25 cellular contexts compared by ENCODE assay signal in genomic region chr6:37254881-37255280, GRCh38. TPM values are rescaled to one million over a fixed set of nuclear protein-coding genes. Genes with fewer than 3 reads are reported as not detected.
"Had no signal": no experiment of that assay in that cellular context is flagged by ENCODE, and none has a peak within 500 bp of the region (broad histone marks: within the 10 kb centered on the region; RNA-seq: fewer than 3 reads in every experiment).

No MANE protein-coding gene starts in this region.

- H3K27me3 ChIP-seq: ascending aorta, body of pancreas, SJSA1 had no signal

- H3K27ac Mint-ChIP-seq: activated B cell treated with CpG ODN at 0.5 μM for 24 hours; activated CD4-positive, alpha-beta memory T cell treated with anti-CD3 and anti-CD28 coated beads for 36 hours; activated CD4-positive, alpha-beta T cell treated with anti-CD3 and anti-CD28 coated beads, Interleukin-2, amount 10 ng/mL, durations not matched to agents 24 days and 14 days; activated naive CD4-positive, alpha-beta T cell treated with anti-CD3 and anti-CD28 coated beads, Interleukin-2, amount 50 U/mL, for 72 hours; activated naive CD8-positive, alpha-beta T cell treated with anti-CD3 and anti-CD28 coated beads, Interleukin-2, amount 50 U/mL, for 24 hours; activated T-cell treated with anti-CD3 and anti-CD28 coated beads, Interleukin-2, amount 50 U/mL, for 72 hours; activated T-helper 2 cell treated with anti-CD3 and anti-CD28 coated beads, Interferon-gamma antibody, Interleukin-2, Interleukin-4, amounts not matched to agents 10 μg/mL and 5 μg/mL and 100 μg/mL, durations not matched to agents 14 hours and 24 hours and 36 hours had no signal

- H3K9me3 Mint-ChIP-seq: activated B cell treated with CpG ODN at 0.5 μM for 24 hours; activated CD4-positive, alpha-beta memory T cell treated with anti-CD3 and anti-CD28 coated beads for 36 hours; activated CD4-positive, alpha-beta T cell treated with anti-CD3 and anti-CD28 coated beads, Interleukin-2, amount 10 ng/mL, durations not matched to agents 24 days and 14 days; activated naive CD4-positive, alpha-beta T cell treated with anti-CD3 and anti-CD28 coated beads, Interleukin-2, amount 50 U/mL, for 72 hours; activated naive CD8-positive, alpha-beta T cell treated with anti-CD3 and anti-CD28 coated beads, Interleukin-2, amount 50 U/mL, for 24 hours; activated T-cell treated with anti-CD3 and anti-CD28 coated beads, Interleukin-2, amount 50 U/mL, for 72 hours; activated T-helper 2 cell treated with anti-CD3 and anti-CD28 coated beads, Interferon-gamma antibody, Interleukin-2, Interleukin-4, amounts not matched to agents 10 μg/mL and 5 μg/mL and 100 μg/mL, durations not matched to agents 14 hours and 24 hours and 36 hours had no signal

- H3K9me3 ChIP-seq: ascending aorta, body of pancreas, SJSA1 had no signal

- H3K36me3 Mint-ChIP-seq: activated CD4-positive, alpha-beta memory T cell treated with anti-CD3 and anti-CD28 coated beads for 36 hours had no signal

- ATAC-seq: activated naive CD4-positive, alpha-beta T cell treated with anti-CD3 and anti-CD28 coated beads, Interleukin-2, amount 50 U/mL, for 72 hours; activated naive CD8-positive, alpha-beta T cell treated with anti-CD3 and anti-CD28 coated beads, Interleukin-2, amount 50 U/mL, for 24 hours; activated T-cell treated with anti-CD3 and anti-CD28 coated beads, Interleukin-2, amount 50 U/mL, for 72 hours; body of pancreas; PC-3; SK-N-SH treated with all-trans-retinoic acid at 6 μM for 48 hours had no signal

- H3K4me3 Mint-ChIP-seq: activated B cell treated with CpG ODN at 0.5 μM for 24 hours; activated CD4-positive, alpha-beta memory T cell treated with anti-CD3 and anti-CD28 coated beads for 36 hours; activated CD4-positive, alpha-beta T cell treated with anti-CD3 and anti-CD28 coated beads, Interleukin-2, amount 10 ng/mL, durations not matched to agents 24 days and 14 days; activated naive CD8-positive, alpha-beta T cell treated with anti-CD3 and anti-CD28 coated beads, Interleukin-2, amount 50 U/mL, for 24 hours; activated T-cell treated with anti-CD3 and anti-CD28 coated beads, Interleukin-2, amount 50 U/mL, for 72 hours had no signal

- H3K27me3 Mint-ChIP-seq: activated B cell treated with CpG ODN at 0.5 μM for 24 hours; activated CD4-positive, alpha-beta memory T cell treated with anti-CD3 and anti-CD28 coated beads for 36 hours; activated CD4-positive, alpha-beta T cell treated with anti-CD3 and anti-CD28 coated beads, Interleukin-2, amount 10 ng/mL, durations not matched to agents 24 days and 14 days; activated naive CD8-positive, alpha-beta T cell treated with anti-CD3 and anti-CD28 coated beads, Interleukin-2, amount 50 U/mL, for 24 hours had no signal

- H3K36me3 ChIP-seq: ascending aorta, SJSA1 had no signal

- DNase-seq: activated B cell treated with CpG ODN at 0.5 μM for 24 hours; activated CD4-positive, alpha-beta memory T cell treated with anti-CD3 and anti-CD28 coated beads for 36 hours; activated CD4-positive, alpha-beta T cell treated with anti-CD3 and anti-CD28 coated beads for 1 hour; activated CD4-positive, alpha-beta T cell treated with anti-CD3 and anti-CD28 coated beads, Interleukin-2, amount 10 ng/mL, durations not matched to agents 24 days and 14 days; activated naive CD8-positive, alpha-beta T cell treated with anti-CD3 and anti-CD28 coated beads, Interleukin-2, amount 50 U/mL, for 24 hours; activated T-cell treated with anti-CD3 and anti-CD28 coated beads for 4 hours; activated T-cell treated with anti-CD3 and anti-CD28 coated beads, Interleukin-2, amount 50 U/mL, for 72 hours; amniotic stem cell; body of pancreas; central memory CD4-positive, alpha-beta T cell; Karpas-422; NCI-H1048; NCI-H146; NCI-H187 treated with DMSO at 0.1 percent for 48 hours; NCI-H2081 treated with DMSO at 0.1 percent for 48 hours; NCI-H446; NCI-H524; PC-3; SHP77; SW 1271 had no signal

- H3K4me3 ChIP-seq: ascending aorta, body of pancreas, SJSA1 had no signal

- H3K27ac ChIP-seq: ascending aorta, body of pancreas, SJSA1 had no signal

RNA-seq across cellular contexts. Expression of gene TMEM217, which starts 3.1 kb away (rescaled TPM):
- total RNA-seq: ascending aorta, body of pancreas had no signal
